1 cellular context compared by ENCODE assay signal in the genomic region with DNA sequence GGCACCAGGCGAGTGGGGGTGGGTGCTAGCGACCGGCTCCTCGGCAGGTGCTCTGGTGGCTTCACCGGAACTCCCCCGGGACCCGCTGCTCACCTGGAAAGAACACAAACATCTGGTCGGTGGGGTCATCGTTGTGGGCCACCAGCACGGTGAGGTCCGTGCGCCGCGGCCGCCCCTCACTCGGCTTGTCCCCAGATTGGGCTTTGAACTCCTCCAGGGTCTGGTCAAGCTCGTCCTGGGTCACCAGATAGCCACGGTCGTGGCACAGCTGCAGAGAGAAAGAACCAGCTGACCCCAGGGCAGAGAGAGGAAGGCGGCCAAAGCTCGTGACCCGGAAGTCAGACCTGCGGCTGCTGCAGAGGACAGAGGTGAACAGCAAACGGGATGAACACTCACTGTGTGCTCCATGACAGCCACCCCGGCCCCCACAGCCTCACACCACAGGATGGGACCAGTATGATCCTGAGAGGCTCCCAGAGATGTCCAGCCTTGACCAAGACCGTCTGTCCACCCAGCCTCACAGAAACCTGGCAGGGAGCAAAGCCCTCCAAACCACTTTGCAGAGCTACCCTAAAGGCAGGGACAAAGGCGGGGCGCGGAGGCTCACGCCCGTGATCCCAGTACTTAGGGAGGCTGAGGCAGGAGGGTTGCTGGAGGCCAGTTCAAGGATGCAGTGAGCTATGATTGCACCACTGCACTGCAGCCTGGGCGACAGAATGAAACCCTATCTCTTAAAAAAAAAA.
TF ChIP-seq lines count a peak whose summit lies in the region.

No MANE protein-coding gene starts in this region.

TF ChIP-seq in HepG2, 621 proteins besides CTCF, POLR2A, EP300 and RAD21 (continued from another document and continues in another):
- TF ChIP-seq, protein P1, sequence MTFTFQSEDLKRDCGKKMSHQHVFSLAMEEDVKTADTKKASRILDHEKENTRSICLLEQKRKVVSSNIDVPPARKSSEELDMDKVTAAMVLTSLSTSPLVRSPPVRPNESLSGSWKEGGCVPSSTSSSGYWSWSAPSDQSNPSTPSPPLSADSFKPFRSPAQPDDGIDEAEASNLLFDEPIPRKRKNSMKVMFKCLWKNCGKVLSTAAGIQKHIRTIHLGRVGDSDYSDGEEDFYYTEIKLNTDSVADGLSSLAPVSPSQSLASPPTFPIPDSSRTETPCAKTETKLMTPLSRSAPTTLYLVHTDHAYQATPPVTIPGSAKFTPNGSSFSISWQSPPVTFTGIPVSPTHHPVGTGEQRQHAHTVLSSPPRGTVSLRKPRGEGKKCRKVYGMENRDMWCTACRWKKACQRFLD (CRISPR knock-in tag; IDR thresholded peaks at IDR 0.05; ENCODE audit: borderline replicate concordance), result no peak
- no peak for TF ChIP-seq TBX3 (IDR thresholded peaks at IDR 0.05; ENCODE audit: borderline replicate concordance)
- TF ChIP-seq ZZZ3 (CRISPR knock-in tag; IDR thresholded peaks at IDR 0.05; ENCODE audit: borderline replicate concordance), result no peak
- TF ChIP-seq, protein P2, sequence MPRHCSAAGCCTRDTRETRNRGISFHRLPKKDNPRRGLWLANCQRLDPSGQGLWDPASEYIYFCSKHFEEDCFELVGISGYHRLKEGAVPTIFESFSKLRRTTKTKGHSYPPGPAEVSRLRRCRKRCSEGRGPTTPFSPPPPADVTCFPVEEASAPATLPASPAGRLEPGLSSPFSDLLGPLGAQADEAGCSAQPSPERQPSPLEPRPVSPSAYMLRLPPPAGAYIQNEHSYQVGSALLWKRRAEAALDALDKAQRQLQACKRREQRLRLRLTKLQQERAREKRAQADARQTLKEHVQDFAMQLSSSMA (CRISPR knock-in tag; IDR thresholded peaks at IDR 0.05), result no peak
- no peak for TF ChIP-seq ZBTB1 (CRISPR knock-in tag; IDR thresholded peaks at IDR 0.05; ENCODE audit: borderline replicate concordance)
- TF ChIP-seq, protein P3, sequence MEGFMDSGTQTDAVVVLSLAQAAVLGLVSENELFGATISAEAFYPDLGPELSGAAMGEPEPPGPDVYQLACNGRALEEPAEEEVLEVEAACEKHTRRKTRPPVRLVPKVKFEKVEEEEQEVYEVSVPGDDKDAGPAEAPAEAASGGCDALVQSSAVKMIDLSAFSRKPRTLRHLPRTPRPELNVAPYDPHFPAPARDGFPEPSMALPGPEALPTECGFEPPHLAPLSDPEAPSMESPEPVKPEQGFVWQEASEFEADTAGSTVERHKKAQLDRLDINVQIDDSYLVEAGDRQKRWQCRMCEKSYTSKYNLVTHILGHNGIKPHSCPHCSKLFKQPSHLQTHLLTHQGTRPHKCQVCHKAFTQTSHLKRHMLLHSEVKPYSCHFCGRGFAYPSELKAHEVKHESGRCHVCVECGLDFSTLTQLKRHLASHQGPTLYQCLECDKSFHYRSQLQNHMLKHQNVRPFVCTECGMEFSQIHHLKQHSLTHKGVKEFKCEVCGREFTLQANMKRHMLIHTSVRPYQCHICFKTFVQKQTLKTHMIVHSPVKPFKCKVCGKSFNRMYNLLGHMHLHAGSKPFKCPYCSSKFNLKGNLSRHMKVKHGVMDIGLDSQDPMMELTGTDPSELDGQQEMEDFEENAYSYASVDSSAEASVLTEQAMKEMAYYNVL (CRISPR knock-in tag; IDR thresholded peaks at IDR 0.05; ENCODE audit: borderline replicate concordance), result no peak
- TF ChIP-seq ZNF775 (CRISPR knock-in tag; IDR thresholded peaks at IDR 0.05; ENCODE audit: borderline replicate concordance), result no peak
- TF ChIP-seq SIN3A (IDR thresholded peaks at IDR 0.05; ENCODE audit: borderline replicate concordance, low read depth, low read length), result peak; percentile 48; the same call in 1 of the 2 replicates
- no peak for TF ChIP-seq CENPX (CRISPR knock-in tag; IDR thresholded peaks at IDR 0.05)
- TF ChIP-seq, protein P4, sequence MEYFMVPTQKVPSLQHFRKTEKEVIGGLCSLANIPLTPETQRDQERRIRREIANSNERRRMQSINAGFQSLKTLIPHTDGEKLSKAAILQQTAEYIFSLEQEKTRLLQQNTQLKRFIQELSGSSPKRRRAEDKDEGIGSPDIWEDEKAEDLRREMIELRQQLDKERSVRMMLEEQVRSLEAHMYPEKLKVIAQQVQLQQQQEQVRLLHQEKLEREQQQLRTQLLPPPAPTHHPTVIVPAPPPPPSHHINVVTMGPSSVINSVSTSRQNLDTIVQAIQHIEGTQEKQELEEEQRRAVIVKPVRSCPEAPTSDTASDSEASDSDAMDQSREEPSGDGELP (IDR thresholded peaks at IDR 0.05; ENCODE audit: borderline replicate concordance, low read depth), result peak; percentile 73; the same call in 1 of the 2 replicates
- TF ChIP-seq, protein P5, sequence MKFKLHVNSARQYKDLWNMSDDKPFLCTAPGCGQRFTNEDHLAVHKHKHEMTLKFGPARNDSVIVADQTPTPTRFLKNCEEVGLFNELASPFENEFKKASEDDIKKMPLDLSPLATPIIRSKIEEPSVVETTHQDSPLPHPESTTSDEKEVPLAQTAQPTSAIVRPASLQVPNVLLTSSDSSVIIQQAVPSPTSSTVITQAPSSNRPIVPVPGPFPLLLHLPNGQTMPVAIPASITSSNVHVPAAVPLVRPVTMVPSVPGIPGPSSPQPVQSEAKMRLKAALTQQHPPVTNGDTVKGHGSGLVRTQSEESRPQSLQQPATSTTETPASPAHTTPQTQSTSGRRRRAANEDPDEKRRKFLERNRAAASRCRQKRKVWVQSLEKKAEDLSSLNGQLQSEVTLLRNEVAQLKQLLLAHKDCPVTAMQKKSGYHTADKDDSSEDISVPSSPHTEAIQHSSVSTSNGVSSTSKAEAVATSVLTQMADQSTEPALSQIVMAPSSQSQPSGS (CRISPR knock-in tag; IDR thresholded peaks at IDR 0.05), result no peak
- TF ChIP-seq ZSCAN9 (CRISPR knock-in tag; IDR thresholded peaks at IDR 0.05; ENCODE audit: borderline replicate concordance), result no peak
- no peak for TF ChIP-seq MYNN (CRISPR knock-in tag; IDR thresholded peaks at IDR 0.05; ENCODE audit: low read depth)
- TF ChIP-seq ZKSCAN8 (CRISPR knock-in tag; IDR thresholded peaks at IDR 0.05; ENCODE audit: borderline replicate concordance), result no peak
- TF ChIP-seq ZNF761 (CRISPR knock-in tag; conservative IDR thresholded peaks at IDR 0.05), result no peak
- peak; percentile 72; the same call in 1 of the 2 replicates for TF ChIP-seq ZNF232 (CRISPR knock-in tag; IDR thresholded peaks at IDR 0.05; ENCODE audit: borderline replicate concordance)
- TF ChIP-seq NFE2L1 (CRISPR knock-in tag; IDR thresholded peaks at IDR 0.05; ENCODE audit: borderline replicate concordance), result no peak
- TF ChIP-seq ZNF30 (CRISPR knock-in tag; IDR thresholded peaks at IDR 0.05), result no peak
- TF ChIP-seq ELF1 (CRISPR knock-in tag; IDR thresholded peaks at IDR 0.05), result peak; percentile 86
- TF ChIP-seq ZNF17 (CRISPR knock-in tag; IDR thresholded peaks at IDR 0.05), result no peak
- TF ChIP-seq, protein P6, sequence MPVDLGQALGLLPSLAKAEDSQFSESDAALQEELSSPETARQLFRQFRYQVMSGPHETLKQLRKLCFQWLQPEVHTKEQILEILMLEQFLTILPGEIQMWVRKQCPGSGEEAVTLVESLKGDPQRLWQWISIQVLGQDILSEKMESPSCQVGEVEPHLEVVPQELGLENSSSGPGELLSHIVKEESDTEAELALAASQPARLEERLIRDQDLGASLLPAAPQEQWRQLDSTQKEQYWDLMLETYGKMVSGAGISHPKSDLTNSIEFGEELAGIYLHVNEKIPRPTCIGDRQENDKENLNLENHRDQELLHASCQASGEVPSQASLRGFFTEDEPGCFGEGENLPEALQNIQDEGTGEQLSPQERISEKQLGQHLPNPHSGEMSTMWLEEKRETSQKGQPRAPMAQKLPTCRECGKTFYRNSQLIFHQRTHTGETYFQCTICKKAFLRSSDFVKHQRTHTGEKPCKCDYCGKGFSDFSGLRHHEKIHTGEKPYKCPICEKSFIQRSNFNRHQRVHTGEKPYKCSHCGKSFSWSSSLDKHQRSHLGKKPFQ (CRISPR knock-in tag; IDR thresholded peaks at IDR 0.05; ENCODE audit: insufficient replicate concordance), result no peak
- TF ChIP-seq STAG1 (CRISPR knock-in tag; IDR thresholded peaks at IDR 0.05), result peak; percentile 17; the same call in 1 of the 2 replicates
- TF ChIP-seq, protein P7, sequence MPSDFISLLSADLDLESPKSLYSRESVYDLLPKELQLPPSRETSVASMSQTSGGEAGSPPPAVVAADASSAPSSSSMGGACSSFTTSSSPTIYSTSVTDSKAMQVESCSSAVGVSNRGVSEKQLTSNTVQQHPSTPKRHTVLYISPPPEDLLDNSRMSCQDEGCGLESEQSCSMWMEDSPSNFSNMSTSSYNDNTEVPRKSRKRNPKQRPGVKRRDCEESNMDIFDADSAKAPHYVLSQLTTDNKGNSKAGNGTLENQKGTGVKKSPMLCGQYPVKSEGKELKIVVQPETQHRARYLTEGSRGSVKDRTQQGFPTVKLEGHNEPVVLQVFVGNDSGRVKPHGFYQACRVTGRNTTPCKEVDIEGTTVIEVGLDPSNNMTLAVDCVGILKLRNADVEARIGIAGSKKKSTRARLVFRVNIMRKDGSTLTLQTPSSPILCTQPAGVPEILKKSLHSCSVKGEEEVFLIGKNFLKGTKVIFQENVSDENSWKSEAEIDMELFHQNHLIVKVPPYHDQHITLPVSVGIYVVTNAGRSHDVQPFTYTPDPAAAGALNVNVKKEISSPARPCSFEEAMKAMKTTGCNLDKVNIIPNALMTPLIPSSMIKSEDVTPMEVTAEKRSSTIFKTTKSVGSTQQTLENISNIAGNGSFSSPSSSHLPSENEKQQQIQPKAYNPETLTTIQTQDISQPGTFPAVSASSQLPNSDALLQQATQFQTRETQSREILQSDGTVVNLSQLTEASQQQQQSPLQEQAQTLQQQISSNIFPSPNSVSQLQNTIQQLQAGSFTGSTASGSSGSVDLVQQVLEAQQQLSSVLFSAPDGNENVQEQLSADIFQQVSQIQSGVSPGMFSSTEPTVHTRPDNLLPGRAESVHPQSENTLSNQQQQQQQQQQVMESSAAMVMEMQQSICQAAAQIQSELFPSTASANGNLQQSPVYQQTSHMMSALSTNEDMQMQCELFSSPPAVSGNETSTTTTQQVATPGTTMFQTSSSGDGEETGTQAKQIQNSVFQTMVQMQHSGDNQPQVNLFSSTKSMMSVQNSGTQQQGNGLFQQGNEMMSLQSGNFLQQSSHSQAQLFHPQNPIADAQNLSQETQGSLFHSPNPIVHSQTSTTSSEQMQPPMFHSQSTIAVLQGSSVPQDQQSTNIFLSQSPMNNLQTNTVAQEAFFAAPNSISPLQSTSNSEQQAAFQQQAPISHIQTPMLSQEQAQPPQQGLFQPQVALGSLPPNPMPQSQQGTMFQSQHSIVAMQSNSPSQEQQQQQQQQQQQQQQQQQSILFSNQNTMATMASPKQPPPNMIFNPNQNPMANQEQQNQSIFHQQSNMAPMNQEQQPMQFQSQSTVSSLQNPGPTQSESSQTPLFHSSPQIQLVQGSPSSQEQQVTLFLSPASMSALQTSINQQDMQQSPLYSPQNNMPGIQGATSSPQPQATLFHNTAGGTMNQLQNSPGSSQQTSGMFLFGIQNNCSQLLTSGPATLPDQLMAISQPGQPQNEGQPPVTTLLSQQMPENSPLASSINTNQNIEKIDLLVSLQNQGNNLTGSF (CRISPR knock-in tag; IDR thresholded peaks at IDR 0.05), result no peak
- TF ChIP-seq, protein P8, sequence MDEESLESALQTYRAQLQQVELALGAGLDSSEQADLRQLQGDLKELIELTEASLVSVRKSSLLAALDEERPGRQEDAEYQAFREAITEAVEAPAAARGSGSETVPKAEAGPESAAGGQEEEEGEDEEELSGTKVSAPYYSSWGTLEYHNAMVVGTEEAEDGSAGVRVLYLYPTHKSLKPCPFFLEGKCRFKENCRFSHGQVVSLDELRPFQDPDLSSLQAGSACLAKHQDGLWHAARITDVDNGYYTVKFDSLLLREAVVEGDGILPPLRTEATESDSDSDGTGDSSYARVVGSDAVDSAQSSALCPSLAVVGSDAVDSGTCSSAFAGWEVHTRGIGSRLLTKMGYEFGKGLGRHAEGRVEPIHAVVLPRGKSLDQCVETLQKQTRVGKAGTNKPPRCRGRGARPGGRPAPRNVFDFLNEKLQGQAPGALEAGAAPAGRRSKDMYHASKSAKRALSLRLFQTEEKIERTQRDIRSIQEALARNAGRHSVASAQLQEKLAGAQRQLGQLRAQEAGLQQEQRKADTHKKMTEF (CRISPR knock-in tag; IDR thresholded peaks at IDR 0.05), result peak; percentile 44; the same call in 1 of the 2 replicates
- 0 out of 2 replicates have a peak, but pooled peaks have one; percentile 64 for TF ChIP-seq ZFP37 (CRISPR knock-in tag; IDR thresholded peaks at IDR 0.05; ENCODE audit: borderline replicate concordance)
- no peak for TF ChIP-seq HNRNPUL1 (IDR thresholded peaks at IDR 0.05; ENCODE audit: low read depth, low read length)
- TF ChIP-seq ZNF431 (CRISPR knock-in tag; IDR thresholded peaks at IDR 0.05; ENCODE audit: borderline replicate concordance, low read depth), result no peak
- no peak for TF ChIP-seq ZNF550 (CRISPR knock-in tag; IDR thresholded peaks at IDR 0.05; ENCODE audit: borderline replicate concordance)
- TF ChIP-seq, protein P9, sequence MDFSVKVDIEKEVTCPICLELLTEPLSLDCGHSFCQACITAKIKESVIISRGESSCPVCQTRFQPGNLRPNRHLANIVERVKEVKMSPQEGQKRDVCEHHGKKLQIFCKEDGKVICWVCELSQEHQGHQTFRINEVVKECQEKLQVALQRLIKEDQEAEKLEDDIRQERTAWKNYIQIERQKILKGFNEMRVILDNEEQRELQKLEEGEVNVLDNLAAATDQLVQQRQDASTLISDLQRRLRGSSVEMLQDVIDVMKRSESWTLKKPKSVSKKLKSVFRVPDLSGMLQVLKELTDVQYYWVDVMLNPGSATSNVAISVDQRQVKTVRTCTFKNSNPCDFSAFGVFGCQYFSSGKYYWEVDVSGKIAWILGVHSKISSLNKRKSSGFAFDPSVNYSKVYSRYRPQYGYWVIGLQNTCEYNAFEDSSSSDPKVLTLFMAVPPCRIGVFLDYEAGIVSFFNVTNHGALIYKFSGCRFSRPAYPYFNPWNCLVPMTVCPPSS (IDR thresholded peaks at IDR 0.05), result no peak
- TF ChIP-seq ZFP62 (CRISPR knock-in tag; IDR thresholded peaks at IDR 0.05), result no peak
- no peak for TF ChIP-seq DR1 (CRISPR knock-in tag; IDR thresholded peaks at IDR 0.05)
- TF ChIP-seq ZNF501 (CRISPR knock-in tag; IDR thresholded peaks at IDR 0.05), result 0 out of 2 replicates have a peak, but pooled peaks have one; percentile 49
- TF ChIP-seq ZNF34 (CRISPR knock-in tag; IDR thresholded peaks at IDR 0.05; ENCODE audit: borderline replicate concordance), result no peak
- no peak for TF ChIP-seq NFRKB (IDR thresholded peaks at IDR 0.05)
- TF ChIP-seq, protein P10, sequence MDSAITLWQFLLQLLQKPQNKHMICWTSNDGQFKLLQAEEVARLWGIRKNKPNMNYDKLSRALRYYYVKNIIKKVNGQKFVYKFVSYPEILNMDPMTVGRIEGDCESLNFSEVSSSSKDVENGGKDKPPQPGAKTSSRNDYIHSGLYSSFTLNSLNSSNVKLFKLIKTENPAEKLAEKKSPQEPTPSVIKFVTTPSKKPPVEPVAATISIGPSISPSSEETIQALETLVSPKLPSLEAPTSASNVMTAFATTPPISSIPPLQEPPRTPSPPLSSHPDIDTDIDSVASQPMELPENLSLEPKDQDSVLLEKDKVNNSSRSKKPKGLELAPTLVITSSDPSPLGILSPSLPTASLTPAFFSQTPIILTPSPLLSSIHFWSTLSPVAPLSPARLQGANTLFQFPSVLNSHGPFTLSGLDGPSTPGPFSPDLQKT (CRISPR knock-in tag; IDR thresholded peaks at IDR 0.05; ENCODE audit: borderline replicate concordance), result no peak
- no peak for TF ChIP-seq TAF1 (CRISPR knock-in tag; IDR thresholded peaks at IDR 0.05)
- no peak for TF ChIP-seq NPAS2 (CRISPR knock-in tag; IDR thresholded peaks at IDR 0.05; ENCODE audit: borderline replicate concordance)
- no peak for TF ChIP-seq CC2D1A (CRISPR knock-in tag; IDR thresholded peaks at IDR 0.05)
